30 cellular contexts compared by ENCODE assay signal in genomic region chr1:5634893-5635292, GRCh38.
"Had no signal": no experiment of that assay in that cellular context is flagged by ENCODE, and none has a peak within 500 bp of the region (broad histone marks: within the 10 kb centered on the region; RNA-seq: fewer than 3 reads in every experiment).

No MANE protein-coding gene starts in this region.

- H3K36me3 Mint-ChIP-seq: activated naive CD4-positive, alpha-beta T cell treated with anti-CD3 and anti-CD28 coated beads, Interleukin-2, amount 10 ng/mL, durations not matched to agents 7 days and 5 days; activated naive CD4-positive, alpha-beta T cell treated with anti-CD3 and anti-CD28 coated beads, Interleukin-2, amount 50 U/mL, for 72 hours; activated naive CD8-positive, alpha-beta T cell treated with anti-CD3 and anti-CD28 coated beads, Interleukin-2, amount 10 ng/mL, durations not matched to agents 7 days and 5 days; brain had no signal

- H3K27me3 Mint-ChIP-seq: activated CD4-positive, alpha-beta T cell treated with anti-CD3 and anti-CD28 coated beads, Interleukin-2, amount 10 ng/mL, durations not matched to agents 24 days and 14 days; activated naive CD8-positive, alpha-beta T cell treated with anti-CD3 and anti-CD28 coated beads, Interleukin-2, amount 10 ng/mL, durations not matched to agents 7 days and 5 days had no signal

- H3K4me3 ChIP-seq: ascending aorta, breast epithelium, cardiac muscle cell, colonic mucosa, dorsolateral prefrontal cortex, esophagus muscularis mucosa, gastrocnemius medialis had no signal

- H3K9me3 Mint-ChIP-seq: activated CD4-positive, alpha-beta T cell treated with anti-CD3 and anti-CD28 coated beads, Interleukin-2, amount 10 ng/mL, durations not matched to agents 24 days and 14 days; activated CD8-positive, alpha-beta T cell treated with anti-CD3 and anti-CD28 coated beads for 36 hours; activated naive CD8-positive, alpha-beta T cell treated with anti-CD3 and anti-CD28 coated beads, Interleukin-2, amount 10 ng/mL, durations not matched to agents 7 days and 5 days; activated T-cell treated with anti-CD3 and anti-CD28 coated beads, Interleukin-2, amount 50 U/mL, for 24 hours; dendritic cell treated with granulocyte-macrophage colony-stimulating factor and Interleukin-4, amounts not matched to agents 40 ng/mL and 50 ng/mL, for 4 days; effector memory CD8-positive, alpha-beta T cell had no signal

- H3K4me1 Mint-ChIP-seq: activated CD4-positive, alpha-beta T cell treated with anti-CD3 and anti-CD28 coated beads for 36 hours; activated CD4-positive, alpha-beta T cell treated with anti-CD3 and anti-CD28 coated beads, Interleukin-2, amount 10 ng/mL, durations not matched to agents 24 days and 14 days; activated naive CD4-positive, alpha-beta T cell treated with anti-CD3 and anti-CD28 coated beads, Interleukin-2, amount 10 ng/mL, durations not matched to agents 7 days and 5 days; activated naive CD8-positive, alpha-beta T cell treated with anti-CD3 and anti-CD28 coated beads, Interleukin-2, amount 10 ng/mL, durations not matched to agents 7 days and 5 days had no signal

- H3K36me3 ChIP-seq: ascending aorta, breast epithelium, cardiac muscle cell, colonic mucosa, esophagus muscularis mucosa, gastrocnemius medialis had no signal

- DNase-seq: activated CD4-positive, alpha-beta T cell treated with anti-CD3 and anti-CD28 coated beads for 36 hours; activated CD4-positive, alpha-beta T cell treated with anti-CD3 and anti-CD28 coated beads, Interleukin-2, amount 10 ng/mL, durations not matched to agents 24 days and 14 days; activated CD4-positive, CD25-positive, alpha-beta regulatory T cell; activated CD4-positive, CD25-positive, alpha-beta regulatory T cell treated with anti-CD3 and anti-CD28 coated beads, Interleukin-2, amount 50 U/mL, for 72 hours; activated CD8-positive, alpha-beta memory T cell treated with anti-CD3 and anti-CD28 coated beads, Interleukin-2, amount 50 U/mL, for 48 hours; activated CD8-positive, alpha-beta T cell treated with anti-CD3 and anti-CD28 coated beads for 36 hours; activated gamma-delta T cell; activated naive CD4-positive, alpha-beta T cell; activated naive CD4-positive, alpha-beta T cell treated with anti-CD3 and anti-CD28 coated beads, Interleukin-2, amount 10 ng/mL, durations not matched to agents 7 days and 5 days; activated naive CD8-positive, alpha-beta T cell treated with anti-CD3 and anti-CD28 coated beads, Interleukin-2, amount 10 ng/mL, durations not matched to agents 7 days and 5 days; activated T-cell treated with anti-CD3 and anti-CD28 coated beads for 4 hours; activated T-cell treated with anti-CD3 and anti-CD28 coated beads, Interleukin-2, amount 50 U/mL, for 24 hours; activated T-cell treated with anti-CD3 and anti-CD28 coated beads, Interleukin-2, amount 50 U/mL, for 72 hours; central memory CD4-positive, alpha-beta T cell; cerebellar nuclear complex; colonic mucosa; dorsolateral prefrontal cortex; effector CD4-positive, alpha-beta T cell; effector memory CD8-positive, alpha-beta T cell; erythroblast; foreskin keratinocyte; gastrocnemius medialis; T-helper 2 cell had no signal

- H3K4me3 Mint-ChIP-seq: activated CD4-positive, alpha-beta T cell treated with anti-CD3 and anti-CD28 coated beads for 36 hours; activated CD4-positive, alpha-beta T cell treated with anti-CD3 and anti-CD28 coated beads, Interleukin-2, amount 10 ng/mL, durations not matched to agents 24 days and 14 days; activated CD8-positive, alpha-beta T cell treated with anti-CD3 and anti-CD28 coated beads for 36 hours; activated naive CD4-positive, alpha-beta T cell treated with anti-CD3 and anti-CD28 coated beads, Interleukin-2, amount 10 ng/mL, durations not matched to agents 7 days and 5 days; activated naive CD8-positive, alpha-beta T cell treated with anti-CD3 and anti-CD28 coated beads, Interleukin-2, amount 10 ng/mL, durations not matched to agents 7 days and 5 days; activated T-cell treated with anti-CD3 and anti-CD28 coated beads, Interleukin-2, amount 50 U/mL, for 24 hours; activated T-cell treated with anti-CD3 and anti-CD28 coated beads, Interleukin-2, amount 50 U/mL, for 72 hours; brain; dendritic cell treated with granulocyte-macrophage colony-stimulating factor and Interleukin-4, amounts not matched to agents 40 ng/mL and 50 ng/mL, for 4 days; effector memory CD8-positive, alpha-beta T cell had no signal

- H3K9me3 ChIP-seq: ascending aorta, breast epithelium, colonic mucosa, esophagus muscularis mucosa, gastrocnemius medialis had no signal

- H3K27ac Mint-ChIP-seq: activated CD4-positive, alpha-beta T cell treated with anti-CD3 and anti-CD28 coated beads for 36 hours; activated CD4-positive, alpha-beta T cell treated with anti-CD3 and anti-CD28 coated beads, Interleukin-2, amount 10 ng/mL, durations not matched to agents 24 days and 14 days; activated CD8-positive, alpha-beta T cell treated with anti-CD3 and anti-CD28 coated beads for 36 hours; activated naive CD4-positive, alpha-beta T cell treated with anti-CD3 and anti-CD28 coated beads, Interleukin-2, amount 10 ng/mL, durations not matched to agents 7 days and 5 days; activated naive CD4-positive, alpha-beta T cell treated with anti-CD3 and anti-CD28 coated beads, Interleukin-2, amount 50 U/mL, for 72 hours; activated naive CD8-positive, alpha-beta T cell treated with anti-CD3 and anti-CD28 coated beads, Interleukin-2, amount 10 ng/mL, durations not matched to agents 7 days and 5 days; activated T-cell treated with anti-CD3 and anti-CD28 coated beads, Interleukin-2, amount 50 U/mL, for 24 hours; activated T-cell treated with anti-CD3 and anti-CD28 coated beads, Interleukin-2, amount 50 U/mL, for 72 hours; brain; dendritic cell treated with granulocyte-macrophage colony-stimulating factor and Interleukin-4, amounts not matched to agents 40 ng/mL and 50 ng/mL, for 4 days; effector memory CD8-positive, alpha-beta T cell had no signal

- H3K4me1 ChIP-seq: ascending aorta, breast epithelium, colonic mucosa, esophagus muscularis mucosa, foreskin keratinocyte, gastrocnemius medialis had no signal

- H3K27ac ChIP-seq: ascending aorta, breast epithelium, cardiac muscle cell, colonic mucosa, dorsolateral prefrontal cortex, esophagus muscularis mucosa, foreskin keratinocyte, gastrocnemius medialis had no signal

- H3K27me3 ChIP-seq: ascending aorta, cardiac muscle cell, colonic mucosa, gastrocnemius medialis had no signal
